22 cellular contexts compared by ENCODE assay signal in genomic region chr14:97413991-97414717, GRCh38.
A peak's percentile ranks its signal among the peaks of the same experiment; 100 is the strongest.
DNase-seq lines count a peak whose midpoint lies in the region; ATAC-seq lines count a peak whose summit lies in the region.
"Had no signal": no experiment of that assay in that cellular context is flagged by ENCODE, and none has a peak within 500 bp of the region (broad histone marks: within the 10 kb centered on the region; RNA-seq: fewer than 3 reads in every experiment).

No MANE protein-coding gene starts in this region.

- CTCF ChIA-PET in activated CD4-positive, alpha-beta T cell treated with anti-CD3 and anti-CD28 coated beads for 36 hours (lab: Charles Lee) = interaction anchor here (0.8 to 1.0 kb wide), 3 partner anchors 14 to 147 kb away, joined by 3 read pairs; no protein-coding TSS in a partner anchor

- peaks cover 21% of the 10 kb centered on the region for H3K27me3 ChIP-seq in iPS-15b (ENCODE audit: control insufficient read depth, insufficient read depth, low read length)

- no peaks in the 10 kb centered on the region for H3K9me3 Mint-ChIP-seq in activated T-cell treated with anti-CD3 and anti-CD28 coated beads, Interleukin-2, amount 50 U/mL, for 4 hours
- H3K9me3 Mint-ChIP-seq in activated T-cell treated with anti-CD3 and anti-CD28 coated beads, Interleukin-2, amount 50 U/mL, for 24 hours = no peaks in the 10 kb centered on the region
- H3K9me3 Mint-ChIP-seq in activated T-helper 2 cell treated with anti-CD3 and anti-CD28 coated beads, Interferon-gamma antibody, Interleukin-2, Interleukin-4, amounts not matched to agents 10 μg/mL and 5 μg/mL and 100 μg/mL, durations not matched to agents 14 hours and 24 hours and 36 hours = no peaks in the 10 kb centered on the region
- H3K9me3 Mint-ChIP-seq in activated T-helper 17 cell treated with anti-CD3 and anti-CD28 coated beads, Interleukin-2, amount 50 U/mL, for 72 hours = no peaks in the 10 kb centered on the region
- H3K9me3 Mint-ChIP-seq in activated CD4-positive, alpha-beta T cell treated with anti-CD3 and anti-CD28 coated beads for 36 hours (ENCODE audit: low read depth) = no peaks in the 10 kb centered on the region
- H3K9me3 Mint-ChIP-seq: activated CD8-positive, alpha-beta T cell treated with anti-CD3 and anti-CD28 coated beads for 36 hours; activated naive CD8-positive, alpha-beta T cell treated with anti-CD3 and anti-CD28 coated beads, Interleukin-2, amount 10 ng/mL, durations not matched to agents 7 days and 5 days; CD8-positive, alpha-beta memory T cell; nephron progenitor cell; T-helper 2 cell treated with Interferon-gamma antibody and Interleukin-4, amounts not matched to agents 5 μg/mL and 100 μg/mL, for 36 hours had no signal

- peaks cover 47% of the 10 kb centered on the region for H3K4me1 ChIP-seq in iPS-15b (ENCODE audit: control insufficient read depth, insufficient read depth, low read length)
- H3K4me1 ChIP-seq: psoas muscle, upper lobe of right lung had no signal

- H3K27me3 Mint-ChIP-seq in activated T-cell treated with anti-CD3 and anti-CD28 coated beads, Interleukin-2, amount 50 U/mL, for 4 hours (ENCODE audit: low read depth) = peaks cover 8% of the 10 kb centered on the region
- H3K27me3 Mint-ChIP-seq in activated T-cell treated with anti-CD3 and anti-CD28 coated beads, Interleukin-2, amount 50 U/mL, for 24 hours = peaks cover 11% of the 10 kb centered on the region
- no peaks in the 10 kb centered on the region for H3K27me3 Mint-ChIP-seq in activated T-helper 2 cell treated with anti-CD3 and anti-CD28 coated beads, Interferon-gamma antibody, Interleukin-2, Interleukin-4, amounts not matched to agents 10 μg/mL and 5 μg/mL and 100 μg/mL, durations not matched to agents 14 hours and 24 hours and 36 hours (ENCODE audit: low read depth)
- no peaks in the 10 kb centered on the region for H3K27me3 Mint-ChIP-seq in activated T-helper 17 cell treated with anti-CD3 and anti-CD28 coated beads, Interleukin-2, amount 50 U/mL, for 72 hours
- H3K27me3 Mint-ChIP-seq in activated CD4-positive, alpha-beta T cell treated with anti-CD3 and anti-CD28 coated beads for 36 hours = peaks cover 5% of the 10 kb centered on the region

- DNase-seq in activated T-cell treated with anti-CD3 and anti-CD28 coated beads, Interleukin-2, amount 50 U/mL, for 4 hours = no peak
- DNase-seq in activated T-cell treated with anti-CD3 and anti-CD28 coated beads, Interleukin-2, amount 50 U/mL, for 24 hours = no peak
- DNase-seq in activated T-helper 2 cell treated with anti-CD3 and anti-CD28 coated beads, Interferon-gamma antibody, Interleukin-2, Interleukin-4, amounts not matched to agents 10 μg/mL and 5 μg/mL and 100 μg/mL, durations not matched to agents 14 hours and 24 hours and 36 hours (ENCODE audit: low spot score) = no peak
- DNase-seq in retina = peak; percentile 46
- no peak for DNase-seq in ecto neural progenitor cell (ENCODE audit: low spot score)
- DNase-seq in activated CD4-positive, alpha-beta T cell treated with anti-CD3 and anti-CD28 coated beads for 36 hours = no peak
- DNase-seq: activated CD8-positive, alpha-beta T cell treated with anti-CD3 and anti-CD28 coated beads for 36 hours; activated naive CD8-positive, alpha-beta T cell treated with anti-CD3 and anti-CD28 coated beads, Interleukin-2, amount 10 ng/mL, durations not matched to agents 7 days and 5 days; AML-193; CD8-positive, alpha-beta memory T cell; DMS53; heart left ventricle; NCI-H1092 treated with DMSO at 0.1 percent for 48 hours; NCI-H2029 treated with DMSO at 0.1 percent for 48 hours; nephron progenitor cell; psoas muscle; small intestine; stomach; upper lobe of right lung had no signal

- H3K36me3 Mint-ChIP-seq in activated T-cell treated with anti-CD3 and anti-CD28 coated beads, Interleukin-2, amount 50 U/mL, for 4 hours (ENCODE audit: insufficient read depth) = no peaks in the 10 kb centered on the region
- H3K36me3 Mint-ChIP-seq in activated T-cell treated with anti-CD3 and anti-CD28 coated beads, Interleukin-2, amount 50 U/mL, for 24 hours (ENCODE audit: low read depth) = no peaks in the 10 kb centered on the region
- H3K36me3 Mint-ChIP-seq in activated T-helper 2 cell treated with anti-CD3 and anti-CD28 coated beads, Interferon-gamma antibody, Interleukin-2, Interleukin-4, amounts not matched to agents 10 μg/mL and 5 μg/mL and 100 μg/mL, durations not matched to agents 14 hours and 24 hours and 36 hours (ENCODE audit: low read depth) = no peaks in the 10 kb centered on the region
- H3K36me3 Mint-ChIP-seq in activated T-helper 17 cell treated with anti-CD3 and anti-CD28 coated beads, Interleukin-2, amount 50 U/mL, for 72 hours (ENCODE audit: low read depth) = peaks cover under 1% of the 10 kb centered on the region
- H3K36me3 Mint-ChIP-seq in activated CD4-positive, alpha-beta T cell treated with anti-CD3 and anti-CD28 coated beads for 36 hours (ENCODE audit: low read depth) = no peaks in the 10 kb centered on the region
- H3K36me3 Mint-ChIP-seq: activated naive CD8-positive, alpha-beta T cell treated with anti-CD3 and anti-CD28 coated beads, Interleukin-2, amount 10 ng/mL, durations not matched to agents 7 days and 5 days; CD8-positive, alpha-beta memory T cell had no signal

- H3K4me1 Mint-ChIP-seq in activated T-cell treated with anti-CD3 and anti-CD28 coated beads, Interleukin-2, amount 50 U/mL, for 4 hours (ENCODE audit: low read depth) = peaks cover 11% of the 10 kb centered on the region
- H3K4me1 Mint-ChIP-seq in activated T-cell treated with anti-CD3 and anti-CD28 coated beads, Interleukin-2, amount 50 U/mL, for 24 hours (ENCODE audit: low read depth) = peaks cover 12% of the 10 kb centered on the region
- H3K4me1 Mint-ChIP-seq in activated T-helper 2 cell treated with anti-CD3 and anti-CD28 coated beads, Interferon-gamma antibody, Interleukin-2, Interleukin-4, amounts not matched to agents 10 μg/mL and 5 μg/mL and 100 μg/mL, durations not matched to agents 14 hours and 24 hours and 36 hours (ENCODE audit: low read depth) = peaks cover 41% of the 10 kb centered on the region
- peaks cover 6% of the 10 kb centered on the region for H3K4me1 Mint-ChIP-seq in activated T-helper 17 cell treated with anti-CD3 and anti-CD28 coated beads, Interleukin-2, amount 50 U/mL, for 72 hours
- H3K4me1 Mint-ChIP-seq in activated CD4-positive, alpha-beta T cell treated with anti-CD3 and anti-CD28 coated beads for 36 hours = peaks cover 15% of the 10 kb centered on the region

- no peak overlapping the region for H3K9ac ChIP-seq in iPS-15b (ENCODE audit: low read depth, low read length)

- H3K4me3 Mint-ChIP-seq in activated T-cell treated with anti-CD3 and anti-CD28 coated beads, Interleukin-2, amount 50 U/mL, for 4 hours = peak overlapping the region; percentile 21
- no peak overlapping the region for H3K4me3 Mint-ChIP-seq in activated T-cell treated with anti-CD3 and anti-CD28 coated beads, Interleukin-2, amount 50 U/mL, for 24 hours
- peak overlapping the region; percentile 7 for H3K4me3 Mint-ChIP-seq in activated T-helper 2 cell treated with anti-CD3 and anti-CD28 coated beads, Interferon-gamma antibody, Interleukin-2, Interleukin-4, amounts not matched to agents 10 μg/mL and 5 μg/mL and 100 μg/mL, durations not matched to agents 14 hours and 24 hours and 36 hours (ENCODE audit: low read depth)
- no peak overlapping the region for H3K4me3 Mint-ChIP-seq in activated T-helper 17 cell treated with anti-CD3 and anti-CD28 coated beads, Interleukin-2, amount 50 U/mL, for 72 hours
- H3K4me3 Mint-ChIP-seq in activated CD4-positive, alpha-beta T cell treated with anti-CD3 and anti-CD28 coated beads for 36 hours = no peak overlapping the region
- H3K4me3 Mint-ChIP-seq: activated CD8-positive, alpha-beta T cell treated with anti-CD3 and anti-CD28 coated beads for 36 hours; activated naive CD8-positive, alpha-beta T cell treated with anti-CD3 and anti-CD28 coated beads, Interleukin-2, amount 10 ng/mL, durations not matched to agents 7 days and 5 days; nephron progenitor cell; T-helper 2 cell treated with Interferon-gamma antibody and Interleukin-4, amounts not matched to agents 5 μg/mL and 100 μg/mL, for 36 hours had no signal

- POLR2A ChIA-PET in activated CD4-positive, alpha-beta T cell treated with anti-CD3 and anti-CD28 coated beads for 36 hours (lab: Charles Lee) = no interaction called here

- H3K36me3 ChIP-seq in iPS-15b (ENCODE audit: control insufficient read depth, insufficient read depth, low read length) = no peaks in the 10 kb centered on the region
- H3K36me3 ChIP-seq: heart left ventricle, stomach, upper lobe of right lung had no signal

- ATAC-seq in activated T-cell treated with anti-CD3 and anti-CD28 coated beads, Interleukin-2, amount 50 U/mL, for 4 hours = no peak
- no peak for ATAC-seq in activated T-helper 17 cell treated with anti-CD3 and anti-CD28 coated beads, Interleukin-2, amount 50 U/mL, for 72 hours (replicated peaks)
- no peak for ATAC-seq in activated CD4-positive, alpha-beta T cell treated with anti-CD3 and anti-CD28 coated beads for 36 hours
- ATAC-seq: activated CD8-positive, alpha-beta T cell treated with anti-CD3 and anti-CD28 coated beads for 36 hours; heart left ventricle; psoas muscle; upper lobe of right lung had no signal

- no peaks in the 10 kb centered on the region for H3K9me3 ChIP-seq in iPS-15b (ENCODE audit: control insufficient read depth, insufficient read depth, low read length)
- H3K9me3 ChIP-seq: heart left ventricle, psoas muscle, stomach, upper lobe of right lung had no signal

- no peak overlapping the region for H3K27ac Mint-ChIP-seq in activated T-cell treated with anti-CD3 and anti-CD28 coated beads, Interleukin-2, amount 50 U/mL, for 24 hours
- peak overlapping the region; percentile 14 for H3K27ac Mint-ChIP-seq in activated T-helper 2 cell treated with anti-CD3 and anti-CD28 coated beads, Interferon-gamma antibody, Interleukin-2, Interleukin-4, amounts not matched to agents 10 μg/mL and 5 μg/mL and 100 μg/mL, durations not matched to agents 14 hours and 24 hours and 36 hours
- no peak overlapping the region for H3K27ac Mint-ChIP-seq in activated T-helper 17 cell treated with anti-CD3 and anti-CD28 coated beads, Interleukin-2, amount 50 U/mL, for 72 hours
- no peak overlapping the region for H3K27ac Mint-ChIP-seq in activated CD4-positive, alpha-beta T cell treated with anti-CD3 and anti-CD28 coated beads for 36 hours
- H3K27ac Mint-ChIP-seq: activated CD8-positive, alpha-beta T cell treated with anti-CD3 and anti-CD28 coated beads for 36 hours; activated naive CD8-positive, alpha-beta T cell treated with anti-CD3 and anti-CD28 coated beads, Interleukin-2, amount 10 ng/mL, durations not matched to agents 7 days and 5 days; CD8-positive, alpha-beta memory T cell; nephron progenitor cell had no signal

- intact Hi-C loops in activated T-helper 2 cell treated with anti-CD3 and anti-CD28 coated beads, Interferon-gamma antibody, Interleukin-2, Interleukin-4, amounts not matched to agents 10 μg/mL and 5 μg/mL and 100 μg/mL, durations not matched to agents 14 hours and 24 hours and 36 hours (cut with micrococcal nuclease) = no loop called here
- intact Hi-C loops in activated CD4-positive, alpha-beta T cell treated with anti-CD3 and anti-CD28 coated beads for 36 hours (cut with DNase I, micrococcal nuclease) = no loop called here

- H3K4me3 ChIP-seq in iPS-15b (ENCODE audit: low read depth, low read length) = peak overlapping the region; percentile 41
- H3K4me3 ChIP-seq: psoas muscle, upper lobe of right lung had no signal

Comparison
In these comparisons a context has a peak if more than half of its experiments do, and no peak if none do; other contexts are left out.
1. H3K4me3 Mint-ChIP-seq: peak in activated T-cell treated with anti-CD3 and anti-CD28 coated beads, Interleukin-2, amount 50 U/mL, for 4 hours (single experiment) and activated T-helper 2 cell treated with anti-CD3 and anti-CD28 coated beads, Interferon-gamma antibody, Interleukin-2, Interleukin-4, amounts not matched to agents 10 μg/mL and 5 μg/mL and 100 μg/mL, durations not matched to agents 14 hours and 24 hours and 36 hours (single experiment); none in activated T-cell treated with anti-CD3 and anti-CD28 coated beads, Interleukin-2, amount 50 U/mL, for 24 hours (single experiment), activated T-helper 17 cell treated with anti-CD3 and anti-CD28 coated beads, Interleukin-2, amount 50 U/mL, for 72 hours (single experiment) and activated CD4-positive, alpha-beta T cell treated with anti-CD3 and anti-CD28 coated beads for 36 hours (single experiment).